Comparison of ENCODE assay signal across 8 cellular contexts in genomic region chr19:2819540-2820111, GRCh38. TPM values are rescaled to one million over a fixed set of nuclear protein-coding genes. Genes with fewer than 3 reads are reported as not detected.
DNase-seq lines count a peak whose midpoint lies in the region; TF ChIP-seq lines count a peak whose summit lies in the region.

TSS of gene ZNF554 (plus strand) at chr19:2819868. CDS start at chr19:2820072, 204 bp downstream.

- H3K9me3 ChIP-seq in SJSA1 (replicated peaks) (no peaks in the 10 kb centered on the region; the same call in 1 of the 2 replicates), suprapubic skin (no peaks in the 10 kb centered on the region)

- peak within 1 kb of the TSS; percentile 75 for H3K27ac Mint-ChIP-seq in activated naive CD4-positive, alpha-beta T cell treated with anti-CD3 and anti-CD28 coated beads, Interleukin-2, amount 10 ng/mL, durations not matched to agents 7 days and 5 days

- no peak for TF ChIP-seq POLR2A in suprapubic skin (IDR thresholded peaks at IDR 0.05)

- WGBS in suprapubic skin: 1% methylated on average over 16 of the region's 64 CpGs

- H3K27me3 Mint-ChIP-seq in activated naive CD4-positive, alpha-beta T cell treated with anti-CD3 and anti-CD28 coated beads, Interleukin-2, amount 10 ng/mL, durations not matched to agents 7 days and 5 days: no peaks in the 10 kb centered on the region

- H3K27me3 ChIP-seq in GM06990 (replicated peaks; ENCODE audit: control insufficient read depth, insufficient read depth, low read length) (no peaks in the 10 kb centered on the region), SJSA1 (replicated peaks) (no peaks in the 10 kb centered on the region), suprapubic skin (no peaks in the 10 kb centered on the region)

- TF ChIP-seq CTCF in GM06990 (IDR thresholded peaks at IDR 0.05; ENCODE audit: insufficient read depth, low read length, poor library complexity, severe bottlenecking): peak; percentile 99
- TF ChIP-seq CTCF in HFF-Myc (IDR thresholded peaks at IDR 0.05; ENCODE audit: low read depth, low read length, missing control alignments): peak; percentile 95
- peak; percentile 91 to 97 for TF ChIP-seq CTCF in suprapubic skin (IDR thresholded peaks at IDR 0.05)

- peak within 1 kb of the TSS; percentile 82 for H3K4me3 Mint-ChIP-seq in activated naive CD4-positive, alpha-beta T cell treated with anti-CD3 and anti-CD28 coated beads, Interleukin-2, amount 10 ng/mL, durations not matched to agents 7 days and 5 days

- H3K4me3 ChIP-seq in GM06990 (replicated peaks; ENCODE audit: low read depth, low read length): peak within 1 kb of the TSS; percentile 70
- peak within 1 kb of the TSS; percentile 72 for H3K4me3 ChIP-seq in HFF-Myc (replicated peaks; ENCODE audit: low read depth, low read length)
- peak within 1 kb of the TSS; percentile 86 for H3K4me3 ChIP-seq in SJSA1
- H3K4me3 ChIP-seq in suprapubic skin: peak within 1 kb of the TSS; percentile 100

- H3K4me1 ChIP-seq in SJSA1 (replicated peaks): peaks cover 5% of the 10 kb centered on the region
- H3K4me1 ChIP-seq in suprapubic skin: peaks cover 18% of the 10 kb centered on the region

- H3K27ac ChIP-seq in SJSA1 (no peak within 1 kb of the TSS; the same call in 1 of the 2 replicates), suprapubic skin (peak within 1 kb of the TSS; percentile 59)

- peaks cover 9% of the 10 kb centered on the region for H3K4me1 Mint-ChIP-seq in activated naive CD4-positive, alpha-beta T cell treated with anti-CD3 and anti-CD28 coated beads, Interleukin-2, amount 10 ng/mL, durations not matched to agents 7 days and 5 days

- H3K36me3 ChIP-seq in GM06990 (ENCODE audit: control insufficient read depth, insufficient read depth, low read length) (peaks cover 3% of the 10 kb centered on the region), SJSA1 (peaks cover 6% of the 10 kb centered on the region), suprapubic skin (peaks cover 7% of the 10 kb centered on the region)

- TF ChIP-seq EP300 in suprapubic skin (IDR thresholded peaks at IDR 0.05): no peak

- DNase-seq in GM06990 (ENCODE audit: extremely low read depth, insufficient read length) (peak; percentile 92), HFF-Myc (ENCODE audit: extremely low read depth, low read depth) (peak; percentile 85), MV-4-11 (lab: John Stamatoyannopoulos, UW) (peak; percentile 97), SJSA1 (ENCODE audit: low read depth in 1 of 2, low spot score in 2 of 2) (peak; percentile 79 to 97), glomerular endothelial cell (ENCODE audit: extremely low read depth, low read depth, low spot score) (peak; percentile 63), nucleus accumbens (lab: John Stamatoyannopoulos, UW) (peak in 55 of 56 donors; percentile 58 to 96 (median 89)), suprapubic skin (ENCODE audit: low spot score in 2 of 2) (peak; percentile 97 to 98)
- DNase-seq in activated naive CD4-positive, alpha-beta T cell treated with anti-CD3 and anti-CD28 coated beads, Interleukin-2, amount 10 ng/mL, durations not matched to agents 7 days and 5 days: peak; percentile 98

- CTCF ChIA-PET in activated naive CD4-positive, alpha-beta T cell treated with anti-CD3 and anti-CD28 coated beads, Interleukin-2, amount 10 ng/mL, durations not matched to agents 7 days and 5 days (lab: Charles Lee): interaction anchor here (0.6 to 1.1 kb wide), 3 partner anchors 23 to 257 kb away, joined by 3 read pairs; no protein-coding TSS in a partner anchor

- peaks cover 2% of the 10 kb centered on the region for H3K9me3 Mint-ChIP-seq in activated naive CD4-positive, alpha-beta T cell treated with anti-CD3 and anti-CD28 coated beads, Interleukin-2, amount 10 ng/mL, durations not matched to agents 7 days and 5 days

- peaks cover 3% of the 10 kb centered on the region for H3K36me3 Mint-ChIP-seq in activated naive CD4-positive, alpha-beta T cell treated with anti-CD3 and anti-CD28 coated beads, Interleukin-2, amount 10 ng/mL, durations not matched to agents 7 days and 5 days

RNA-seq across cellular contexts. Expression of gene ZNF554, which starts in this region (rescaled TPM):
- 1.7 and 2.7 TPM in 2 replicates for total RNA-seq in SJSA1 (2014; rRNA removed; shearing (Covaris generic))
- total RNA-seq in glomerular endothelial cell (2.7 and 5.4 TPM in 2 replicates), suprapubic skin (1 to 10 TPM; 2.3 to 9.8 (median 5.6) TPM)
